ENCODE assay signal across 1 cellular context in the genomic region with DNA sequence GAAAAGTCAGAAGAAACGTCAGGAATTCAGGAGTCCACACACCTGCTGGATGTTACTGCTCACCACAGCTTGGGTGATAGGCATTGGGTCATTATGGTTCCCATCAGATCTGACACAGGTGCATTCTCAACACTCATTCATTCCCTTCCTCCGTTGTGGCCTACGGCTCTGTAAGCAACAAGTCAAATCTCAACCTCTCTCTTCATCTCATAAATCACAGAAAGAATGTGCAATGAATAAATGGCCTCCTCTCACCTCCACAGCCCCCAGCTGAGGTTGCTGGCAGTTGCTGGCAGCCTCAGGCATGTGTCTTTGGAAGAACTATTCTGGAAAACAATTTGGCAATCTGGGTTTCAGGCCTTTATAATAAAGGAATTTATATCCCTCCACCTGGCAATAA.
TF ChIP-seq lines count a peak whose summit lies in the region.

No MANE protein-coding gene starts in this region.

TF ChIP-seq in IMR-90, 13 proteins besides CTCF, POLR2A, EP300 and RAD21:
- TF ChIP-seq, protein P1, sequence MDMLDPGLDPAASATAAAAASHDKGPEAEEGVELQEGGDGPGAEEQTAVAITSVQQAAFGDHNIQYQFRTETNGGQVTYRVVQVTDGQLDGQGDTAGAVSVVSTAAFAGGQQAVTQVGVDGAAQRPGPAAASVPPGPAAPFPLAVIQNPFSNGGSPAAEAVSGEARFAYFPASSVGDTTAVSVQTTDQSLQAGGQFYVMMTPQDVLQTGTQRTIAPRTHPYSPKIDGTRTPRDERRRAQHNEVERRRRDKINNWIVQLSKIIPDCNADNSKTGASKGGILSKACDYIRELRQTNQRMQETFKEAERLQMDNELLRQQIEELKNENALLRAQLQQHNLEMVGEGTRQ (IDR thresholded peaks at IDR 0.05; ENCODE audit: low read depth, low read length), result no peak
- TF ChIP-seq RCOR1 (IDR thresholded peaks at IDR 0.05; ENCODE audit: insufficient replicate concordance, low read length), result no peak
- no peak for TF ChIP-seq MXI1 (IDR thresholded peaks at IDR 0.05; ENCODE audit: borderline replicate concordance, low read depth, low read length)
- TF ChIP-seq FOS (IDR thresholded peaks at IDR 0.05; ENCODE audit: low read depth, low read length), result no peak
- TF ChIP-seq NFE2L2 (IDR thresholded peaks at IDR 0.05; ENCODE audit: low read depth, low read length), result no peak
- no peak for TF ChIP-seq CEBPB (IDR thresholded peaks at IDR 0.05; ENCODE audit: low read depth, low read length)
- TF ChIP-seq SMC3 (IDR thresholded peaks at IDR 0.05; ENCODE audit: low read depth, low read length), result no peak
- TF ChIP-seq RFX5 (IDR thresholded peaks at IDR 0.05; ENCODE audit: low read depth, low read length), result no peak
- no peak for TF ChIP-seq CHD1 (IDR thresholded peaks at IDR 0.05; ENCODE audit: low read depth, low read length)
